ENCODE assay signal across 2 cellular contexts in the genomic region with DNA sequence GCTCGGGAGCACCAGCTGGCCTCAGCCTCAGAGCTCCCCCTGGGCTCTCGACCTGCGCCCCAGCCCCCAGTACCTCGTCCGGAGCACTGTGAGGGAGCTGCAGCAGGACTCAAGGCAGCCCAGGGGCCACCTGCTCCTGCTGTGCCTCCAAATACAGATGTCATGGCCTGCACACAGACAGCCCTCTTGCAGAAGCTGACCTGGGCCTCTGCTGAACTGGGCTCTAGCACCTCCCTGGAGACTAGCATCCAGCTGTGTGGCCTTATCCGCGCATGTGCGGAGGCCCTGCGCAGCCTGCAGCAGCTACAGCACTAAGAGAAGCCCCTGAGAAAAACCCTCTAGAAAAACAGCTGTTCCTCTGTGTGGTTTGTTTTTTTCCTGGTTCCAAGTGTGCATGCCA.
TF ChIP-seq lines count a peak whose summit lies in the region.

No MANE protein-coding gene starts in this region.

TF ChIP-seq in SK-N-SH, 30 proteins besides CTCF, POLR2A, EP300 and RAD21:
- no peak for TF ChIP-seq FOXM1 (IDR thresholded peaks at IDR 0.05; ENCODE audit: low read depth)
- TF ChIP-seq NRF1 (IDR thresholded peaks at IDR 0.05; ENCODE audit: low read depth, low read length) = no peak
- TF ChIP-seq, protein P1, sequence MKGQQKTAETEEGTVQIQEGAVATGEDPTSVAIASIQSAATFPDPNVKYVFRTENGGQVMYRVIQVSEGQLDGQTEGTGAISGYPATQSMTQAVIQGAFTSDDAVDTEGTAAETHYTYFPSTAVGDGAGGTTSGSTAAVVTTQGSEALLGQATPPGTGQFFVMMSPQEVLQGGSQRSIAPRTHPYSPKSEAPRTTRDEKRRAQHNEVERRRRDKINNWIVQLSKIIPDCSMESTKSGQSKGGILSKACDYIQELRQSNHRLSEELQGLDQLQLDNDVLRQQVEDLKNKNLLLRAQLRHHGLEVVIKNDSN (IDR thresholded peaks at IDR 0.05; ENCODE audit: borderline replicate concordance, low read depth) = no peak
- TF ChIP-seq NFIC (IDR thresholded peaks at IDR 0.05; ENCODE audit: borderline replicate concordance) = no peak
- TF ChIP-seq MXI1 (IDR thresholded peaks at IDR 0.05; ENCODE audit: low read depth, low read length) = no peak
- TF ChIP-seq SIN3A (IDR thresholded peaks at IDR 0.05; ENCODE audit: borderline replicate concordance, low read depth, low read length) = no peak
- no peak for TF ChIP-seq RFX5 (IDR thresholded peaks at IDR 0.05; ENCODE audit: low read length)
- TF ChIP-seq GATA2 (CRISPR knock-in tag; IDR thresholded peaks at IDR 0.05) = no peak
- no peak for TF ChIP-seq TCF12 (IDR thresholded peaks at IDR 0.05)
- no peak for TF ChIP-seq CHD2 (IDR thresholded peaks at IDR 0.05; ENCODE audit: low read length, partially characterized antibody)
- no peak for TF ChIP-seq EZH2phosphoT487 (IDR thresholded peaks at IDR 0.05; ENCODE audit: borderline replicate concordance, low read depth)
- TF ChIP-seq SMC3 (IDR thresholded peaks at IDR 0.05; ENCODE audit: low read depth, low read length) = no peak
- TF ChIP-seq ELF1 (IDR thresholded peaks at IDR 0.05) = no peak
- TF ChIP-seq TEAD4 (IDR thresholded peaks at IDR 0.05; ENCODE audit: borderline replicate concordance, insufficient read depth) = no peak
- TF ChIP-seq POLR2AphosphoS5 (IDR thresholded peaks at IDR 0.05; ENCODE audit: low read depth, low read length) = no peak
- TF ChIP-seq MEF2A (IDR thresholded peaks at IDR 0.05; ENCODE audit: borderline replicate concordance, low read depth) = no peak
- TF ChIP-seq, protein P2, sequence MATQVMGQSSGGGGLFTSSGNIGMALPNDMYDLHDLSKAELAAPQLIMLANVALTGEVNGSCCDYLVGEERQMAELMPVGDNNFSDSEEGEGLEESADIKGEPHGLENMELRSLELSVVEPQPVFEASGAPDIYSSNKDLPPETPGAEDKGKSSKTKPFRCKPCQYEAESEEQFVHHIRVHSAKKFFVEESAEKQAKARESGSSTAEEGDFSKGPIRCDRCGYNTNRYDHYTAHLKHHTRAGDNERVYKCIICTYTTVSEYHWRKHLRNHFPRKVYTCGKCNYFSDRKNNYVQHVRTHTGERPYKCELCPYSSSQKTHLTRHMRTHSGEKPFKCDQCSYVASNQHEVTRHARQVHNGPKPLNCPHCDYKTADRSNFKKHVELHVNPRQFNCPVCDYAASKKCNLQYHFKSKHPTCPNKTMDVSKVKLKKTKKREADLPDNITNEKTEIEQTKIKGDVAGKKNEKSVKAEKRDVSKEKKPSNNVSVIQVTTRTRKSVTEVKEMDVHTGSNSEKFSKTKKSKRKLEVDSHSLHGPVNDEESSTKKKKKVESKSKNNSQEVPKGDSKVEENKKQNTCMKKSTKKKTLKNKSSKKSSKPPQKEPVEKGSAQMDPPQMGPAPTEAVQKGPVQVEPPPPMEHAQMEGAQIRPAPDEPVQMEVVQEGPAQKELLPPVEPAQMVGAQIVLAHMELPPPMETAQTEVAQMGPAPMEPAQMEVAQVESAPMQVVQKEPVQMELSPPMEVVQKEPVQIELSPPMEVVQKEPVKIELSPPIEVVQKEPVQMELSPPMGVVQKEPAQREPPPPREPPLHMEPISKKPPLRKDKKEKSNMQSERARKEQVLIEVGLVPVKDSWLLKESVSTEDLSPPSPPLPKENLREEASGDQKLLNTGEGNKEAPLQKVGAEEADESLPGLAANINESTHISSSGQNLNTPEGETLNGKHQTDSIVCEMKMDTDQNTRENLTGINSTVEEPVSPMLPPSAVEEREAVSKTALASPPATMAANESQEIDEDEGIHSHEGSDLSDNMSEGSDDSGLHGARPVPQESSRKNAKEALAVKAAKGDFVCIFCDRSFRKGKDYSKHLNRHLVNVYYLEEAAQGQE (IDR thresholded peaks at IDR 0.05; ENCODE audit: low read depth, low read length) = no peak
- TF ChIP-seq JUND (IDR thresholded peaks at IDR 0.05) = no peak

TF ChIP-seq in SK-N-SH treated with all-trans-retinoic acid at 6 μM for 48 hours, 23 proteins besides CTCF, POLR2A, EP300 and RAD21:
- TF ChIP-seq ARNTL (CRISPR knock-in tag; IDR thresholded peaks at IDR 0.05; ENCODE audit: borderline replicate concordance, low read depth) = no peak
- TF ChIP-seq TCF4 (CRISPR knock-in tag; IDR thresholded peaks at IDR 0.05; ENCODE audit: borderline replicate concordance) = no peak
- TF ChIP-seq OSR1 (CRISPR knock-in tag; IDR thresholded peaks at IDR 0.05) = no peak
- no peak for TF ChIP-seq ISL1 (CRISPR knock-in tag; IDR thresholded peaks at IDR 0.05)
- TF ChIP-seq, protein P3, sequence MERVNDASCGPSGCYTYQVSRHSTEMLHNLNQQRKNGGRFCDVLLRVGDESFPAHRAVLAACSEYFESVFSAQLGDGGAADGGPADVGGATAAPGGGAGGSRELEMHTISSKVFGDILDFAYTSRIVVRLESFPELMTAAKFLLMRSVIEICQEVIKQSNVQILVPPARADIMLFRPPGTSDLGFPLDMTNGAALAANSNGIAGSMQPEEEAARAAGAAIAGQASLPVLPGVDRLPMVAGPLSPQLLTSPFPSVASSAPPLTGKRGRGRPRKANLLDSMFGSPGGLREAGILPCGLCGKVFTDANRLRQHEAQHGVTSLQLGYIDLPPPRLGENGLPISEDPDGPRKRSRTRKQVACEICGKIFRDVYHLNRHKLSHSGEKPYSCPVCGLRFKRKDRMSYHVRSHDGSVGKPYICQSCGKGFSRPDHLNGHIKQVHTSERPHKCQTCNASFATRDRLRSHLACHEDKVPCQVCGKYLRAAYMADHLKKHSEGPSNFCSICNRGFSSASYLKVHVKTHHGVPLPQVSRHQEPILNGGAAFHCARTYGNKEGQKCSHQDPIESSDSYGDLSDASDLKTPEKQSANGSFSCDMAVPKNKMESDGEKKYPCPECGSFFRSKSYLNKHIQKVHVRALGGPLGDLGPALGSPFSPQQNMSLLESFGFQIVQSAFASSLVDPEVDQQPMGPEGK (CRISPR knock-in tag; IDR thresholded peaks at IDR 0.05; ENCODE audit: borderline replicate concordance) = no peak
- TF ChIP-seq SNAI2 (CRISPR knock-in tag; IDR thresholded peaks at IDR 0.05) = no peak
- TF ChIP-seq ZFP30 (CRISPR knock-in tag; IDR thresholded peaks at IDR 0.05) = no peak
- TF ChIP-seq CSDC2 (CRISPR knock-in tag; IDR thresholded peaks at IDR 0.05) = no peak
- TF ChIP-seq TOX (CRISPR knock-in tag; IDR thresholded peaks at IDR 0.05; ENCODE audit: borderline replicate concordance) = no peak
